In the genomic region with DNA sequence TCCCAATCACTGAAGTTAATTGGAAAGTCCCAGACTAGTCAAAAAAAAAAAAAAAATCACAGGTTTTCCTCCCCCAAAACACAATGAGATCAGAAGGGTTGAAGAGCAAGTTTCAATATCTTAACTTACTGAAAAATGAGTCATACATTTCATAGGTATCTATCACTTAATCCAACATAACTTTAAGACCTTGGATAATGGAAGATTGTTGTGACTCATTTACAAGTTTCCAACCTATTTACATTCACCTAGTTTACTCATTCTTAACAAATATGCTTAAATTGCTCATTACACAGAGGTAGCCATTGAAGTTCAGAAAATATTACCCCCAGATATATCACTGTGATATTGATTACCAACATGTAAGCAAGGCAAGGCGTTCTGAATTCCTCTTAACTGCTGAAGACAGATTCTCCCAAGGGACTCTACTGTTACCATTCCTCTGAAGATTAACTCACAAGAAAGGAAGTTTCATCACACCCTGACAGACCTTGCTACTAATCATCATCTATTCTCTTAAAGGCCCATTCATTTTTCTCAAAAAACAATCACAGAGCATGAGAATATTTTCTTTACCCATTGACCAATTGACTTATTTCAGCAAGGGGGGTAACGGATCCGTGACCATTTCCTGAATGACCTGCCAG, we compare ENCODE assay signal across 1 cellular context.
TF ChIP-seq lines count a peak whose summit lies in the region.

No MANE protein-coding gene starts in this region.

TF ChIP-seq in GM23338, 12 proteins besides CTCF, POLR2A, EP300 and RAD21 (continued from another document):
- TF ChIP-seq, protein P1, sequence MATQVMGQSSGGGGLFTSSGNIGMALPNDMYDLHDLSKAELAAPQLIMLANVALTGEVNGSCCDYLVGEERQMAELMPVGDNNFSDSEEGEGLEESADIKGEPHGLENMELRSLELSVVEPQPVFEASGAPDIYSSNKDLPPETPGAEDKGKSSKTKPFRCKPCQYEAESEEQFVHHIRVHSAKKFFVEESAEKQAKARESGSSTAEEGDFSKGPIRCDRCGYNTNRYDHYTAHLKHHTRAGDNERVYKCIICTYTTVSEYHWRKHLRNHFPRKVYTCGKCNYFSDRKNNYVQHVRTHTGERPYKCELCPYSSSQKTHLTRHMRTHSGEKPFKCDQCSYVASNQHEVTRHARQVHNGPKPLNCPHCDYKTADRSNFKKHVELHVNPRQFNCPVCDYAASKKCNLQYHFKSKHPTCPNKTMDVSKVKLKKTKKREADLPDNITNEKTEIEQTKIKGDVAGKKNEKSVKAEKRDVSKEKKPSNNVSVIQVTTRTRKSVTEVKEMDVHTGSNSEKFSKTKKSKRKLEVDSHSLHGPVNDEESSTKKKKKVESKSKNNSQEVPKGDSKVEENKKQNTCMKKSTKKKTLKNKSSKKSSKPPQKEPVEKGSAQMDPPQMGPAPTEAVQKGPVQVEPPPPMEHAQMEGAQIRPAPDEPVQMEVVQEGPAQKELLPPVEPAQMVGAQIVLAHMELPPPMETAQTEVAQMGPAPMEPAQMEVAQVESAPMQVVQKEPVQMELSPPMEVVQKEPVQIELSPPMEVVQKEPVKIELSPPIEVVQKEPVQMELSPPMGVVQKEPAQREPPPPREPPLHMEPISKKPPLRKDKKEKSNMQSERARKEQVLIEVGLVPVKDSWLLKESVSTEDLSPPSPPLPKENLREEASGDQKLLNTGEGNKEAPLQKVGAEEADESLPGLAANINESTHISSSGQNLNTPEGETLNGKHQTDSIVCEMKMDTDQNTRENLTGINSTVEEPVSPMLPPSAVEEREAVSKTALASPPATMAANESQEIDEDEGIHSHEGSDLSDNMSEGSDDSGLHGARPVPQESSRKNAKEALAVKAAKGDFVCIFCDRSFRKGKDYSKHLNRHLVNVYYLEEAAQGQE (IDR thresholded peaks at IDR 0.05; ENCODE audit: unreplicated experiment) = no peak
- TF ChIP-seq STAT1 (IDR thresholded peaks at IDR 0.05; ENCODE audit: unreplicated experiment) = no peak
- no peak for TF ChIP-seq ZNF114 (CRISPR knock-in tag; IDR thresholded peaks at IDR 0.05)
- TF ChIP-seq, protein P2, sequence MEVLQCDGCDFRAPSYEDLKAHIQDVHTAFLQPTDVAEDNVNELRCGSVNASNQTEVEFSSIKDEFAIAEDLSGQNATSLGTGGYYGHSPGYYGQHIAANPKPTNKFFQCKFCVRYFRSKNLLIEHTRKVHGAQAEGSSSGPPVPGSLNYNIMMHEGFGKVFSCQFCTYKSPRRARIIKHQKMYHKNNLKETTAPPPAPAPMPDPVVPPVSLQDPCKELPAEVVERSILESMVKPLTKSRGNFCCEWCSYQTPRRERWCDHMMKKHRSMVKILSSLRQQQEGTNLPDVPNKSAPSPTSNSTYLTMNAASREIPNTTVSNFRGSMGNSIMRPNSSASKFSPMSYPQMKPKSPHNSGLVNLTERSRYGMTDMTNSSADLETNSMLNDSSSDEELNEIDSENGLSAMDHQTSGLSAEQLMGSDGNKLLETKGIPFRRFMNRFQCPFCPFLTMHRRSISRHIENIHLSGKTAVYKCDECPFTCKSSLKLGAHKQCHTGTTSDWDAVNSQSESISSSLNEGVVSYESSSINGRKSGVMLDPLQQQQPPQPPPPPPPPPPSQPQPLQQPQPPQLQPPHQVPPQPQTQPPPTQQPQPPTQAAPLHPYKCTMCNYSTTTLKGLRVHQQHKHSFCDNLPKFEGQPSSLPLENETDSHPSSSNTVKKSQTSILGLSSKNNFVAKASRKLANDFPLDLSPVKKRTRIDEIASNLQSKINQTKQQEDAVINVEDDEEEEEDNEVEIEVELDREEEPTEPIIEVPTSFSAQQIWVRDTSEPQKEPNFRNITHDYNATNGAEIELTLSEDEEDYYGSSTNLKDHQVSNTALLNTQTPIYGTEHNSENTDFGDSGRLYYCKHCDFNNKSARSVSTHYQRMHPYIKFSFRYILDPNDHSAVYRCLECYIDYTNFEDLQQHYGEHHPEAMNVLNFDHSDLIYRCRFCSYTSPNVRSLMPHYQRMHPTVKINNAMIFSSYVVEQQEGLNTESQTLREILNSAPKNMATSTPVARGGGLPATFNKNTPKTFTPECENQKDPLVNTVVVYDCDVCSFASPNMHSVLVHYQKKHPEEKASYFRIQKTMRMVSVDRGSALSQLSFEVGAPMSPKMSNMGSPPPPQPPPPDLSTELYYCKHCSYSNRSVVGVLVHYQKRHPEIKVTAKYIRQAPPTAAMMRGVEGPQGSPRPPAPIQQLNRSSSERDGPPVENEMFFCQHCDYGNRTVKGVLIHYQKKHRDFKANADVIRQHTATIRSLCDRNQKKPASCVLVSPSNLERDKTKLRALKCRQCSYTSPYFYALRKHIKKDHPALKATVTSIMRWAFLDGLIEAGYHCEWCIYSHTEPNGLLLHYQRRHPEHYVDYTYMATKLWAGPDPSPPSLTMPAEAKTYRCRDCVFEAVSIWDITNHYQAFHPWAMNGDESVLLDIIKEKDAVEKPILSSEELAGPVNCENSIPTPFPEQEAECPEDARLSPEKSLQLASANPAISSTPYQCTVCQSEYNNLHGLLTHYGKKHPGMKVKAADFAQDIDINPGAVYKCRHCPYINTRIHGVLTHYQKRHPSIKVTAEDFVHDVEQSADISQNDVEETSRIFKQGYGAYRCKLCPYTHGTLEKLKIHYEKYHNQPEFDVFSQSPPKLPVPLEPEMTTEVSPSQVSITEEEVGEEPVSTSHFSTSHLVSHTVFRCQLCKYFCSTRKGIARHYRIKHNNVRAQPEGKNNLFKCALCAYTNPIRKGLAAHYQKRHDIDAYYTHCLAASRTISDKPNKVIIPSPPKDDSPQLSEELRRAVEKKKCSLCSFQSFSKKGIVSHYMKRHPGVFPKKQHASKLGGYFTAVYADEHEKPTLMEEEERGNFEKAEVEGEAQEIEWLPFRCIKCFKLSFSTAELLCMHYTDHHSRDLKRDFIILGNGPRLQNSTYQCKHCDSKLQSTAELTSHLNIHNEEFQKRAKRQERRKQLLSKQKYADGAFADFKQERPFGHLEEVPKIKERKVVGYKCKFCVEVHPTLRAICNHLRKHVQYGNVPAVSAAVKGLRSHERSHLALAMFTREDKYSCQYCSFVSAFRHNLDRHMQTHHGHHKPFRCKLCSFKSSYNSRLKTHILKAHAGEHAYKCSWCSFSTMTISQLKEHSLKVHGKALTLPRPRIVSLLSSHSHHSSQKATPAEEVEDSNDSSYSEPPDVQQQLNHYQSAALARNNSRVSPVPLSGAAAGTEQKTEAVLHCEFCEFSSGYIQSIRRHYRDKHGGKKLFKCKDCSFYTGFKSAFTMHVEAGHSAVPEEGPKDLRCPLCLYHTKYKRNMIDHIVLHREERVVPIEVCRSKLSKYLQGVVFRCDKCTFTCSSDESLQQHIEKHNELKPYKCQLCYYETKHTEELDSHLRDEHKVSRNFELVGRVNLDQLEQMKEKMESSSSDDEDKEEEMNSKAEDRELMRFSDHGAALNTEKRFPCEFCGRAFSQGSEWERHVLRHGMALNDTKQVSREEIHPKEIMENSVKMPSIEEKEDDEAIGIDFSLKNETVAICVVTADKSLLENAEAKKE (CRISPR knock-in tag; IDR thresholded peaks at IDR 0.05) = no peak
